14 cellular contexts compared by ENCODE assay signal in the genomic region with DNA sequence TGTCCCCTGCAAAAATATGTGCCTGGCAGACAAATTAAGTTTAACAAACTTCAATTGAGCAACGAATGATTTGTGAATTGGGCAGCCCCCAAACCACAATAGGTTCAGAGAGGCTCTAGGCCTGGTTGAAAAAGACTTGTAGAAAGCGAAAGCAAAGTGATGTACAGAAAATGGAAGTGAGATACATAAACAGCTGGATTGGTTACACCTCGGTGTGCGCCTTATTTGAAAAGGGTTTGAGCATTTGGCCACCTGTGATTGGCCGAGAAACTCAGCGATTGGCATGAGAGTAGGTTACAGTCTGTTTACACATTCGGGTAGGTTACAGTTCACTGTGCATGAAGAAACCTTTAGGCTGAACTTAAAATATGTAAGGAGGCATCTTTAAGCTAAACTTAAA.
DNase-seq lines count a peak whose midpoint lies in the region; ATAC-seq and TF ChIP-seq lines count a peak whose summit lies in the region.
"Had no signal": no experiment of that assay in that cellular context is flagged by ENCODE, and none has a peak within 500 bp of the region (broad histone marks: within the 10 kb centered on the region; RNA-seq: fewer than 3 reads in every experiment).

No MANE protein-coding gene starts in this region.

- peak overlapping the region; percentile 21 for H3K4me3 Mint-ChIP-seq in stimulated activated memory B cell treated with anti-CD40 and anti-IgM and Interleukin-4, amounts not matched to agents 10 μg/mL and 1 μg/mL and 100 μg/mL, for 72 hours
- no peak overlapping the region for H3K4me3 Mint-ChIP-seq in Calu3 (ENCODE audit: low read depth, unreplicated experiment)
- H3K4me3 Mint-ChIP-seq: activated naive CD4-positive, alpha-beta T cell treated with anti-CD3 and anti-CD28 coated beads, Interleukin-2, amount 50 U/mL, for 24 hours had no signal

- DNase-seq in NOMO-1 treated with DMSO at 0.1 percent for 48 hours (lab: John Stamatoyannopoulos, UW; ENCODE audit: unreplicated experiment) (peak; percentile 25), NOMO-1 treated with dmso at 0.1 percent for 144 hours (lab: John Stamatoyannopoulos, UW; ENCODE audit: unreplicated experiment) (no peak), HuH-7 (ENCODE audit: low spot score) (no peak), medulla oblongata (ENCODE audit: extremely low spot score) (no peak), Calu3 (no peak)
- DNase-seq: GDM1; hypothalamus; naive thymus-derived CD8-positive, alpha-beta T cell; NCI-H446; stimulated activated CD4-positive, alpha-beta T cell treated with anti-CD3 and anti-CD28 coated beads, Interleukin-1b, Interleukin-23, amount 100 ng/mL, for 48 hours had no signal

- H3K9me3 Mint-ChIP-seq in stimulated activated memory B cell treated with anti-CD40 and anti-IgM and Interleukin-4, amounts not matched to agents 10 μg/mL and 1 μg/mL and 100 μg/mL, for 72 hours: no peaks in the 10 kb centered on the region
- no peaks in the 10 kb centered on the region for H3K9me3 Mint-ChIP-seq in Calu3 (ENCODE audit: low read depth, unreplicated experiment)
- H3K9me3 Mint-ChIP-seq: activated naive CD4-positive, alpha-beta T cell treated with anti-CD3 and anti-CD28 coated beads, Interleukin-2, amount 50 U/mL, for 24 hours had no signal

- no peak for TF ChIP-seq CTCF in Calu3 (IDR thresholded peaks at IDR 0.05; ENCODE audit: unreplicated experiment)

- BruUV-seq in Calu3 (replicated peaks; lab: Mats Ljungman, UMichigan): no TSS peak

- peak; percentile 94 for ATAC-seq in GM21717 (IDR thresholded peaks at IDR 0.05; ENCODE audit: unreplicated experiment)
- ATAC-seq in HG03280 (IDR thresholded peaks at IDR 0.05; ENCODE audit: unreplicated experiment): peak; percentile 90
- ATAC-seq in stimulated activated memory B cell treated with anti-CD40 and anti-IgM and Interleukin-4, amounts not matched to agents 10 μg/mL and 1 μg/mL and 100 μg/mL, for 72 hours: peak; percentile 78

- intact Hi-C loops in Calu3 (cut with micrococcal nuclease; ENCODE audit: unreplicated experiment): no loop called here

- H3K36me3 Mint-ChIP-seq in stimulated activated memory B cell treated with anti-CD40 and anti-IgM and Interleukin-4, amounts not matched to agents 10 μg/mL and 1 μg/mL and 100 μg/mL, for 72 hours: peaks cover 6% of the 10 kb centered on the region
- no peaks in the 10 kb centered on the region for H3K36me3 Mint-ChIP-seq in Calu3 (ENCODE audit: insufficient read depth, unreplicated experiment)
- H3K36me3 Mint-ChIP-seq: activated naive CD4-positive, alpha-beta T cell treated with anti-CD3 and anti-CD28 coated beads, Interleukin-2, amount 50 U/mL, for 24 hours; naive thymus-derived CD8-positive, alpha-beta T cell had no signal

- H3K27me3 Mint-ChIP-seq in stimulated activated memory B cell treated with anti-CD40 and anti-IgM and Interleukin-4, amounts not matched to agents 10 μg/mL and 1 μg/mL and 100 μg/mL, for 72 hours: no peaks in the 10 kb centered on the region
- no peaks in the 10 kb centered on the region for H3K27me3 Mint-ChIP-seq in Calu3 (ENCODE audit: unreplicated experiment)
- H3K27me3 Mint-ChIP-seq: activated naive CD4-positive, alpha-beta T cell treated with anti-CD3 and anti-CD28 coated beads, Interleukin-2, amount 50 U/mL, for 24 hours; naive thymus-derived CD8-positive, alpha-beta T cell had no signal

- H3K4me1 Mint-ChIP-seq in stimulated activated memory B cell treated with anti-CD40 and anti-IgM and Interleukin-4, amounts not matched to agents 10 μg/mL and 1 μg/mL and 100 μg/mL, for 72 hours: peaks cover 9% of the 10 kb centered on the region
- no peaks in the 10 kb centered on the region for H3K4me1 Mint-ChIP-seq in Calu3 (ENCODE audit: low read depth, unreplicated experiment)
- H3K4me1 Mint-ChIP-seq: activated naive CD4-positive, alpha-beta T cell treated with anti-CD3 and anti-CD28 coated beads, Interleukin-2, amount 50 U/mL, for 24 hours had no signal

- CTCF ChIA-PET in Calu3 (lab: Charles Lee): no interaction called here

- H3K27ac Mint-ChIP-seq in stimulated activated memory B cell treated with anti-CD40 and anti-IgM and Interleukin-4, amounts not matched to agents 10 μg/mL and 1 μg/mL and 100 μg/mL, for 72 hours: peak overlapping the region; percentile 74
- H3K27ac Mint-ChIP-seq in Calu3 (ENCODE audit: unreplicated experiment): no peak overlapping the region
- H3K27ac Mint-ChIP-seq: activated naive CD4-positive, alpha-beta T cell treated with anti-CD3 and anti-CD28 coated beads, Interleukin-2, amount 50 U/mL, for 24 hours had no signal
